Comparison of ENCODE assay signal across 20 cellular contexts in the genomic region with DNA sequence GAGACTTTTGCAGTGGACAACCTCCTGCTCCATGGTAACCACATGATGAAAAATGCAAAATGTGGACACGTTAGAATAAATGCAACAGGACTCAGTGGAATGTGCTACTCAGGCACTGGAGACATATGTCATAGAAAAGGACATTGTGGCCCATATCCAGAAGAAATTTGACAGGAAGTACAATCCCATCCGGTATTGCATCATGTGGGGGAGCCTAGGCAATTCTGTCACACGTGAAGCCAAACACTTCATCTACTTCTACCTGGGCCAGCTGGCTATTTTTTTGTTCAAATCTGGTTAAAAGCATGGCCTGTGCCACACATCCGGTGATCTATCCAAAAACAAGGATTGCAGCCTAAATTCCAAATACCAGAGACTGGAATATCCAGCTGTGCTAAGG.
DNase-seq lines count a peak whose midpoint lies in the region; ATAC-seq, FAIRE-seq and TF ChIP-seq lines count a peak whose summit lies in the region.
"Had no signal": no experiment of that assay in that cellular context is flagged by ENCODE, and none has a peak within 500 bp of the region (broad histone marks: within the 10 kb centered on the region; RNA-seq: fewer than 3 reads in every experiment).

No MANE protein-coding gene starts in this region.

- POLR2A ChIA-PET in H1 (lab: Charles Lee; ENCODE audit: partially characterized antibody) = no interaction called here

- peaks cover 3% of the 10 kb centered on the region for H3K9me3 Mint-ChIP-seq in activated T-helper 17 cell treated with anti-CD3 and anti-CD28 coated beads, Interleukin-2, amount 50 U/mL, for 72 hours

- H3K9me3 ChIP-seq in H1 (ENCODE audit: insufficient read depth in 2 of 2, low read depth in 1 of 2, low read length in 1 of 2) = no peaks in the 10 kb centered on the region
- H3K9me3 ChIP-seq: BLaER1 treated with 17β-estradiol and CSF1 and Interleukin-3, amounts not matched to agents 10 nM and 100 nM had no signal

- H3K27me3 Mint-ChIP-seq in activated T-helper 17 cell treated with anti-CD3 and anti-CD28 coated beads, Interleukin-2, amount 50 U/mL, for 72 hours = no peaks in the 10 kb centered on the region
- H3K27me3 Mint-ChIP-seq: B cell had no signal

- no peak overlapping the region for H3K23ac ChIP-seq in H1 (ENCODE audit: insufficient read length)

- no peak overlapping the region for H4K8ac ChIP-seq in H1 (ENCODE audit: extremely low read depth, insufficient read depth, low read length)

- no peak overlapping the region for H3K4ac ChIP-seq in H1 (replicated peaks; ENCODE audit: insufficient read length, low read depth, low read length)

- TF ChIP-seq RAD21 in H1 (IDR thresholded peaks at IDR 0.05 in 1 of 2, conservative IDR thresholded peaks at IDR 0.05 in 1 of 2; ENCODE audit: low read depth in 2 of 2, low read length in 2 of 2) = no peak

- H3K4me3 Mint-ChIP-seq in activated T-helper 17 cell treated with anti-CD3 and anti-CD28 coated beads, Interleukin-2, amount 50 U/mL, for 72 hours = no peak overlapping the region
- H3K4me3 Mint-ChIP-seq: B cell; CD8-positive, alpha-beta T cell; HFFc6 had no signal

- H2BK12ac ChIP-seq in H1 (ENCODE audit: low read depth, low read length) = peak overlapping the region; percentile 27; the same call in 1 of the 2 replicates

- in situ Hi-C loops in brain microvascular endothelial cell (cut with HindIII; ENCODE audit: low pct_ligation_motif_present, low sequenced_read_pairs) = no loop called here

- peak overlapping the region; percentile 47 for H2BK120ac ChIP-seq in H1 (replicated peaks; ENCODE audit: low read depth, low read length)

- no peak overlapping the region for H2BK15ac ChIP-seq in H1 (ENCODE audit: low read length)

- H2BK5ac ChIP-seq in H1 (ENCODE audit: low read depth, low read length) = 0 out of 2 replicates have a peak overlapping the region, but pooled peaks have one; percentile 13

- H2AK5ac ChIP-seq in H1 (ENCODE audit: low read depth, low read length) = no peak overlapping the region

- H3K36me3 ChIP-seq in H1 (ENCODE audit: control insufficient read depth in 2 of 4, insufficient read depth in 4 of 4, low read length in 3 of 4) = no peaks in the 10 kb centered on the region
- no peaks in the 10 kb centered on the region for H3K36me3 ChIP-seq in brain microvascular endothelial cell (replicated peaks)
- H3K36me3 ChIP-seq: BLaER1 treated with 17β-estradiol and CSF1 and Interleukin-3, amounts not matched to agents 10 nM and 100 nM had no signal

- TF ChIP-seq CTCF in H1 (IDR thresholded peaks at IDR 0.05; ENCODE audit: control extremely low read depth in 1 of 3, insufficient read depth in 1 of 3, low read depth in 1 of 3, low read length in 3 of 3) (no peak), brain microvascular endothelial cell (IDR thresholded peaks at IDR 0.05; ENCODE audit: low read depth, low read length, missing control alignments) (no peak)

- 92% methylated on average over 4 of the region's 4 CpGs; no CpG with 5 or more reads in 1 of the 2 experiments for WGBS in H1 (ENCODE audit: extremely low coverage in 1 of 2, insufficient coverage in 1 of 2, insufficient read length in 1 of 2, insufficient replicate concordance in 2 of 2, low coverage in 1 of 2, low lambda C conversion rate in 2 of 2, missing lambda C conversion rate in 1 of 2), 2 experiments

- H3K27ac Mint-ChIP-seq in activated T-helper 17 cell treated with anti-CD3 and anti-CD28 coated beads, Interleukin-2, amount 50 U/mL, for 72 hours = no peak overlapping the region
- H3K27ac Mint-ChIP-seq: B cell; CD8-positive, alpha-beta T cell; HFFc6 had no signal

- H4K91ac ChIP-seq in H1 (replicated peaks; ENCODE audit: insufficient read length, low read length) = no peak overlapping the region

- H3K27ac ChIP-seq in H1 (ENCODE audit: low read depth, low read length) (no peak overlapping the region), brain microvascular endothelial cell (no peak overlapping the region)
- H3K27ac ChIP-seq: BLaER1 treated with 17β-estradiol and CSF1 and Interleukin-3, amounts not matched to agents 10 nM and 100 nM; GM23248; HL-60 had no signal

- no peaks in the 10 kb centered on the region for H3K79me2 ChIP-seq in H1 (ENCODE audit: control insufficient read depth in 1 of 2, insufficient read depth in 2 of 2, low read length in 2 of 2)

- H3K56ac ChIP-seq in H1 (replicated peaks; ENCODE audit: insufficient read length, low read depth, low read length) = no peak overlapping the region

- no peak for TF ChIP-seq EP300 in H1 (IDR thresholded peaks at IDR 0.05; ENCODE audit: borderline replicate concordance in 1 of 2, low read depth in 2 of 2, low read length in 2 of 2)

- H3K4me1 ChIP-seq in H1 (replicated peaks in 1 of 4; ENCODE audit: control insufficient read depth in 3 of 4, insufficient read depth in 4 of 4, low read length in 3 of 4) = peaks cover 0 to 9% (median 3%) of the 10 kb centered on the region in 4 experiments; a peak in 3 of 7 replicates
- H3K4me1 ChIP-seq: BLaER1 treated with 17β-estradiol and CSF1 and Interleukin-3, amounts not matched to agents 10 nM and 100 nM had no signal

- no peaks in the 10 kb centered on the region for H3K4me1 Mint-ChIP-seq in activated T-helper 17 cell treated with anti-CD3 and anti-CD28 coated beads, Interleukin-2, amount 50 U/mL, for 72 hours
- H3K4me1 Mint-ChIP-seq: B cell had no signal

- no peak overlapping the region for H3K9ac ChIP-seq in H1 (replicated peaks in 1 of 4; ENCODE audit: extremely low read depth in 1 of 4, low read depth in 3 of 4, low read length in 3 of 4)
- H3K9ac ChIP-seq: BLaER1 treated with 17β-estradiol and CSF1 and Interleukin-3, amounts not matched to agents 10 nM and 100 nM; GM23248 had no signal

- no peak for FAIRE-seq in H1 (lab: Jason Lieb, UNC)
- FAIRE-seq: GM12892, GM18507 had no signal

- no peak for TF ChIP-seq POLR2A in H1 (IDR thresholded peaks at IDR 0.05; ENCODE audit: control extremely low read depth in 1 of 2, low read depth in 2 of 2, low read length in 2 of 2)

- no peaks in the 10 kb centered on the region for H4K20me1 ChIP-seq in H1 (replicated peaks in 1 of 2; ENCODE audit: control insufficient read depth in 1 of 2, insufficient read depth in 2 of 2, low read length in 2 of 2)
- H4K20me1 ChIP-seq: BLaER1 treated with 17β-estradiol and CSF1 and Interleukin-3, amounts not matched to agents 10 nM and 100 nM had no signal

- peak overlapping the region; percentile 5; the same call in 1 of the 2 replicates for H3K18ac ChIP-seq in H1 (ENCODE audit: extremely low read depth, low read length)

- DNase-seq in NCI-H2171 treated with DMSO at 0.1 percent for 48 hours (lab: John Stamatoyannopoulos, UW) = peak; percentile 7
- DNase-seq in NCI-H2171 (lab: John Stamatoyannopoulos, UW) = no peak
- peak; percentile 3 for DNase-seq in EH (ENCODE audit: low read depth)
- DNase-seq in H1 (ENCODE audit: low read depth in 1 of 2, low spot score in 2 of 2) = no peak
- no peak for DNase-seq in brain microvascular endothelial cell
- DNase-seq in HT-29 (ENCODE audit: low spot score) = no peak
- DNase-seq: 8988T; Calu3; CD8-positive, alpha-beta T cell; GDM1; H7; HFFc6 had no signal

- no peak overlapping the region for H4K5ac ChIP-seq in H1 (ENCODE audit: insufficient read length, low read depth, low read length)

- no peak overlapping the region for H3K14ac ChIP-seq in H1 (ENCODE audit: insufficient read length)

- no peaks in the 10 kb centered on the region for H3K36me3 Mint-ChIP-seq in activated T-helper 17 cell treated with anti-CD3 and anti-CD28 coated beads, Interleukin-2, amount 50 U/mL, for 72 hours (ENCODE audit: low read depth)
- H3K36me3 Mint-ChIP-seq: CD8-positive, alpha-beta T cell had no signal

- H3K23me2 ChIP-seq in H1 (ENCODE audit: low read depth, low read length) = no peaks in the 10 kb centered on the region; the same call in 1 of the 2 replicates

- no peaks in the 10 kb centered on the region for H3K27me3 ChIP-seq in H1 (replicated peaks in 1 of 4; ENCODE audit: control insufficient read depth in 3 of 4, extremely low read depth in 1 of 4, insufficient read depth in 3 of 4, low read length in 3 of 4)
- no peaks in the 10 kb centered on the region for H3K27me3 ChIP-seq in brain microvascular endothelial cell (replicated peaks)
- H3K27me3 ChIP-seq: BLaER1 treated with 17β-estradiol and CSF1 and Interleukin-3, amounts not matched to agents 10 nM and 100 nM had no signal

- no peak overlapping the region for H2AFZ ChIP-seq in H1 (ENCODE audit: low read length)
- H2AFZ ChIP-seq: GM23248 had no signal

- no peak overlapping the region for H3K4me3 ChIP-seq in H1 (ENCODE audit: extremely low read depth in 1 of 4, insufficient read depth in 2 of 4, low read depth in 3 of 4, low read length in 4 of 4)
- H3K4me3 ChIP-seq in brain microvascular endothelial cell (ENCODE audit: low read depth, low read length) = no peak overlapping the region
- H3K4me3 ChIP-seq: BLaER1 treated with 17β-estradiol and CSF1 and Interleukin-3, amounts not matched to agents 10 nM and 100 nM; GM23248 had no signal

- peak overlapping the region in 1 of 2 experiments; percentile 10; a peak in 1 of 4 replicates for H3K4me2 ChIP-seq in H1 (ENCODE audit: insufficient read depth in 1 of 2, low read depth in 2 of 2, low read length in 2 of 2)
- H3K4me2 ChIP-seq: BLaER1 treated with 17β-estradiol and CSF1 and Interleukin-3, amounts not matched to agents 10 nM and 100 nM had no signal

- no peaks in the 10 kb centered on the region for H3K79me1 ChIP-seq in H1 (ENCODE audit: low read depth, low read length)

- no peak overlapping the region for H2BK20ac ChIP-seq in H1 (ENCODE audit: low read length)

- ATAC-seq in activated T-helper 17 cell treated with anti-CD3 and anti-CD28 coated beads, Interleukin-2, amount 50 U/mL, for 72 hours (replicated peaks) = no peak
- ATAC-seq: CD8-positive, alpha-beta T cell; HCT116 had no signal

- CTCF ChIA-PET in H1 (lab: Charles Lee; ENCODE audit: partially characterized antibody) = interaction anchor here (0.7 kb wide), 1 partner anchor 744 kb away, joined by 3 read pairs; no protein-coding TSS in a partner anchor

TF ChIP-seq in H1, 55 proteins besides CTCF, POLR2A, EP300 and RAD21:
- TF ChIP-seq, protein P1, sequence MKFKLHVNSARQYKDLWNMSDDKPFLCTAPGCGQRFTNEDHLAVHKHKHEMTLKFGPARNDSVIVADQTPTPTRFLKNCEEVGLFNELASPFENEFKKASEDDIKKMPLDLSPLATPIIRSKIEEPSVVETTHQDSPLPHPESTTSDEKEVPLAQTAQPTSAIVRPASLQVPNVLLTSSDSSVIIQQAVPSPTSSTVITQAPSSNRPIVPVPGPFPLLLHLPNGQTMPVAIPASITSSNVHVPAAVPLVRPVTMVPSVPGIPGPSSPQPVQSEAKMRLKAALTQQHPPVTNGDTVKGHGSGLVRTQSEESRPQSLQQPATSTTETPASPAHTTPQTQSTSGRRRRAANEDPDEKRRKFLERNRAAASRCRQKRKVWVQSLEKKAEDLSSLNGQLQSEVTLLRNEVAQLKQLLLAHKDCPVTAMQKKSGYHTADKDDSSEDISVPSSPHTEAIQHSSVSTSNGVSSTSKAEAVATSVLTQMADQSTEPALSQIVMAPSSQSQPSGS (IDR thresholded peaks at IDR 0.05; ENCODE audit: low read length) = no peak
- TF ChIP-seq CEBPB (IDR thresholded peaks at IDR 0.05; ENCODE audit: low read depth, low read length) = peak; percentile 53; the same call in 1 of the 2 replicates

Comparison
In these comparisons a context has a peak if more than half of its experiments do, and no peak if none do; other contexts are left out.
1. DNase-seq: peak in NCI-H2171 treated with DMSO at 0.1 percent for 48 hours (single experiment) and EH (single experiment); none in NCI-H2171 (single experiment), H1 (0 of 2), brain microvascular endothelial cell (single experiment) and HT-29 (single experiment).